ENCODE assay signal across 8 cellular contexts in genomic region chr7:92447239-92448184, GRCh38.
DNase-seq lines count a peak whose midpoint lies in the region; ATAC-seq and FAIRE-seq lines count a peak whose summit lies in the region.

Gene GATAD1, plus strand, starts transcription at chr7:92447482. Its CDS starts 248 bp downstream, at chr7:92447730.

- DNase-seq in AML-193 (lab: John Stamatoyannopoulos, UW) (peak; percentile 75 to 90), NCI-H345 (lab: John Stamatoyannopoulos, UW) (peak; percentile 92)
- peak; percentile 70 for DNase-seq in activated CD4-positive, CD25-positive, alpha-beta regulatory T cell treated with anti-CD3 and anti-CD28 coated beads, Interleukin-2, amount 50 U/mL, for 16 hours (ENCODE audit: low read depth, low spot score)
- DNase-seq in central memory CD8-positive, alpha-beta T cell (ENCODE audit: low spot score in 2 of 2): peak; percentile 67 to 72
- DNase-seq in stimulated activated CD4-positive, alpha-beta T cell treated with anti-CD3 and anti-CD28 coated beads, Interleukin-12 subunit alpha, Interleukin-12 subunit beta, amount 100 ng/mL, for 4 hours: peak; percentile 72

- peak within 1 kb of the TSS; percentile 87 for H3K4me3 Mint-ChIP-seq in central memory CD8-positive, alpha-beta T cell

- ATAC-seq in GM19023 (IDR thresholded peaks at IDR 0.05; ENCODE audit: unreplicated experiment) (peak; percentile 89), HG03280 (IDR thresholded peaks at IDR 0.05; ENCODE audit: unreplicated experiment) (peak; percentile 83)
- ATAC-seq in central memory CD8-positive, alpha-beta T cell (replicated peaks; ENCODE audit: extremely low read depth, poor library complexity, severe bottlenecking): peak; percentile 76

- peak within 1 kb of the TSS; percentile 97 for H3K27ac Mint-ChIP-seq in central memory CD8-positive, alpha-beta T cell (ENCODE audit: low read depth)

- H3K27me3 Mint-ChIP-seq in central memory CD8-positive, alpha-beta T cell: no peaks in the 10 kb centered on the region

- FAIRE-seq in islet of Langerhans (lab: Jason Lieb, UNC): peak; percentile 79

- peaks cover 14% of the 10 kb centered on the region for H3K36me3 Mint-ChIP-seq in central memory CD8-positive, alpha-beta T cell (ENCODE audit: insufficient read depth)

- H3K4me1 Mint-ChIP-seq in central memory CD8-positive, alpha-beta T cell: peaks cover 14% of the 10 kb centered on the region

- H3K9me3 Mint-ChIP-seq in central memory CD8-positive, alpha-beta T cell: no peaks in the 10 kb centered on the region

Comparison
In these comparisons a context has a peak if more than half of its experiments do, and no peak if none do; other contexts are left out.
1. Peak in every context shown above with its lines: DNase-seq and ATAC-seq.